ENCODE assay signal across 11 cellular contexts in the genomic region with DNA sequence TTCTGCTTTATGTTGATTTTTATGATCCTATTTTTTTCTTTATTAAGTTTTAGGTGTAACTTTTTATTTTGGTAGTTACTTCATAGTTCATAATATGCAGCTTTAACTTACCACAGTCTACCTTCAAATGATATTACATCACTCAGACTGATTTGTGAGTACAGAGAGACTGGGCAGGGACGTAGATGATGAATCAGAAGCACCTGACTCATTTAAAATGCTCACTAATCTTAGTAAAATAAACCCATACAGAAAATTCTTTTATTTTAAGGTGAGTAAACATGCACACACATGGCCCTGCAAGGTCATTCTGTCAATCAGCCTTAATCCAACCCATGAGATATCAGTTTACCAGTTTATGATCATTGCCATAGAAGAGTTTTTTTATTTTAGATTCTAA. TPM values are rescaled to one million over a fixed set of nuclear protein-coding genes. Genes with fewer than 3 reads are reported as not detected.
"Had no signal": no experiment of that assay in that cellular context is flagged by ENCODE, and none has a peak within 500 bp of the region (broad histone marks: within the 10 kb centered on the region; RNA-seq: fewer than 3 reads in every experiment).

No MANE protein-coding gene starts in this region.

RNA-seq across cellular contexts. Expression of gene ANKRD30B, which starts 8.9 kb away (rescaled TPM):
- total RNA-seq: activated CD4-positive, alpha-beta T cell treated with anti-CD3 and anti-CD28 coated beads for 36 hours; activated CD4-positive, alpha-beta T cell treated with anti-CD3 and anti-CD28 coated beads, Interleukin-2, amount 10 ng/mL, durations not matched to agents 7 days and 5 days; activated CD8-positive, alpha-beta T cell treated with anti-CD3 and anti-CD28 coated beads, Interleukin-2, amount 10 ng/mL, durations not matched to agents 7 days and 5 days; activated naive CD8-positive, alpha-beta T cell treated with anti-CD3 and anti-CD28 coated beads, Interleukin-2, amount 10 ng/mL, durations not matched to agents 7 days and 5 days; activated T-helper 2 cell treated with anti-CD3 and anti-CD28 coated beads, Interferon-gamma antibody, Interleukin-2, Interleukin-4, amounts not matched to agents 10 μg/mL and 5 μg/mL and 100 μg/mL, durations not matched to agents 14 hours and 24 hours and 36 hours; ascending aorta; cardiac septum; Right ventricle myocardium inferior; T-cell; T-helper 17 cell; WTC11 had no signal
